8 cellular contexts compared by ENCODE assay signal in the genomic region with DNA sequence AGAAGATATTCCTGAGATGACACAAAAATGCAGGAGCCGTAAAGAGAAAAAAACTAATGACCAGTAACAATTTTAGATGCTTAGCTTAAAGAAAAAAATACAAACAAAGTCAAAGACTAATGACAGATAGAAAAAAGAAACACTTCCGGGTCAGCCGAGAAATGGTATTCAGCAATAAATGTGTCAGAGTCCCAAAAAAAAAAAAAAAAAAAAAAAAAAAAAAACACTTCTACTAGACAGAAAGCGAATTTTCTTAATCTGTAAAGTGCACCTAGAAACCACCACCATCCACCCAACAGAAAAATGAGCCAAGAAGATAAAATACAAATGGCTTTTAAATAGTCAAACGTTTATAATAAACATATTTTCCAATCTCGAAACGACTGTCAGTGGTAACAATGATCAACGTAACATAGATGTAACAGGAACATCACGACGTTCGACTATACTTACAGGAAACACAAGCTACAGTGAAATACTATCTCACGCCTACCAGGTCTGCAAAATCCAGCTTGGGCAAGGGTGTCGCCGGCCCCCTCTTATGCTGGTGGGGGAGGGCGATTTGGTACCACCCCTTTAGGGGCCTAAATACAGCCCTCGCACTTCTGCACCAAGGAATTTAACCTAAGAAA. TPM values are rescaled to one million over a fixed set of nuclear protein-coding genes. Genes with fewer than 3 reads are reported as not detected.
DNase-seq lines count a peak whose midpoint lies in the region; ATAC-seq, FAIRE-seq and TF ChIP-seq lines count a peak whose summit lies in the region.

No MANE protein-coding gene starts in this region.

- intact Hi-C loops in head of caudate nucleus (cut with DNase I): no loop called here

- no peaks in the 10 kb centered on the region for H3K9me3 ChIP-seq in RWPE2 (ENCODE audit: severe bottlenecking)
- H3K9me3 ChIP-seq in neuron (ENCODE audit: low read length): no peaks in the 10 kb centered on the region

- peak; percentile 55 for FAIRE-seq in endometrium (lab: Jason Lieb, UNC)

- ATAC-seq in RWPE2 (ENCODE audit: low read depth): no peak
- no peak for ATAC-seq in GM18858 (IDR thresholded peaks at IDR 0.05; ENCODE audit: unreplicated experiment)

- peaks cover 14% of the 10 kb centered on the region for H3K4me1 ChIP-seq in RWPE2 (ENCODE audit: insufficient read depth, poor library complexity, severe bottlenecking)
- peaks cover 21% of the 10 kb centered on the region for H3K4me1 ChIP-seq in neuron (ENCODE audit: insufficient read depth, low read length)

- H3K4me3 ChIP-seq in H7 (ENCODE audit: insufficient read depth, low read depth, low read length) (peak overlapping the region; percentile 100), RWPE2 (ENCODE audit: severe bottlenecking) (peak overlapping the region; percentile 71), neuron (ENCODE audit: low read length) (peak overlapping the region; percentile 89)

- H3K27me3 ChIP-seq in H7 (ENCODE audit: control insufficient read depth, insufficient read depth, low read length): no peaks in the 10 kb centered on the region
- no peaks in the 10 kb centered on the region for H3K27me3 ChIP-seq in RWPE2 (ENCODE audit: insufficient read depth, poor library complexity, severe bottlenecking)
- H3K27me3 ChIP-seq in neuron (ENCODE audit: insufficient read depth, low read length): no peaks in the 10 kb centered on the region

- H3K36me3 ChIP-seq in H7 (replicated peaks; ENCODE audit: control insufficient read depth, insufficient read depth, low read length) (no peaks in the 10 kb centered on the region; the same call in 1 of the 2 replicates), RWPE2 (ENCODE audit: low read depth) (peaks cover 3% of the 10 kb centered on the region; the same call in 1 of the 2 replicates), neuron (ENCODE audit: insufficient read depth, low read length) (peaks cover 13% of the 10 kb centered on the region)

- DNase-seq in H7 (no peak), RWPE2 (ENCODE audit: low spot score) (no peak), HK-2 (ENCODE audit: unreplicated experiment) (no peak), head of caudate nucleus (no peak), C1 segment of cervical spinal cord (lab: John Stamatoyannopoulos, UW) (no peak)

- no peak for TF ChIP-seq CTCF in RWPE2 (IDR thresholded peaks at IDR 0.05; ENCODE audit: poor library complexity, severe bottlenecking)

- no peak overlapping the region for H2AFZ ChIP-seq in neuron (ENCODE audit: low read depth, low read length)

- peak overlapping the region; percentile 69 for H3K27ac ChIP-seq in RWPE2 (ENCODE audit: poor library complexity, severe bottlenecking)

RNA-seq across cellular contexts. Expression of gene ABHD17A, which starts 10.6 kb away (rescaled TPM):
- total RNA-seq in H7 (2014; rRNA removed; shearing (Covaris generic)): 87.0 and 134 TPM in 2 replicates

RNA-seq across cellular contexts. Expression of gene KLF16, which starts 11.3 kb away (rescaled TPM):
- total RNA-seq in H7 (2014; rRNA removed; shearing (Covaris generic)): 20.5 and 21.2 TPM in 2 replicates

RNA-seq across cellular contexts. Expression of gene REXO1, which starts 26.4 kb away (rescaled TPM):
- total RNA-seq in H7 (2014; rRNA removed; shearing (Covaris generic)): 19.8 and 21.9 TPM in 2 replicates

RNA-seq across cellular contexts. Expression of gene ADAT3, which starts 30.5 kb away (rescaled TPM):
- total RNA-seq in H7 (2014; rRNA removed; shearing (Covaris generic)): 10.0 and 12.7 TPM in 2 replicates

RNA-seq across cellular contexts. Expression of gene SCAMP4, which starts 30.5 kb away (rescaled TPM):
- 33.4 and 35.7 TPM in 2 replicates for total RNA-seq in H7 (2014; rRNA removed; shearing (Covaris generic))
